ENCODE assay signal across 10 cellular contexts in the genomic region with DNA sequence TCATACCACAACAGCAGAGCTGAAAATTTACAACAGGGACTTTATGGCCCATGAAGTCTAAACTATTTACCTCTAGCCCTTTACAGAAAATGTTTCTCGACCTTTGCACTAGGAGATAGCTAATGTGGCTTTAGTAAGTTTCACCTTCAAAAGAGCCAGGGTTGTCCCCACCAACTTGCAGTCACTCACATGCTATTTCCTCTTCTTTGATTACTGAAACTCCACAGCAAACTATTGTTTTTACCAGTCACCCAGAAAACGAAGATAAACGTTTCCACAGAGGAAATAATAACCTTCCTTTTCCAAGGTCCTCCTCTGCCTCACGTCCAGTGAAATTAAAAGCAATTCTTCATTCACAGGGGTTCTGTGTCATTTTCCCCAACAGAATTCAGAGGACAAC. TPM values are rescaled to one million over a fixed set of nuclear protein-coding genes. Genes with fewer than 3 reads are reported as not detected.
A peak's percentile ranks its signal among the peaks of the same experiment; 100 is the strongest.
DNase-seq lines count a peak whose midpoint lies in the region; ATAC-seq and TF ChIP-seq lines count a peak whose summit lies in the region.
"Had no signal": no experiment of that assay in that cellular context is flagged by ENCODE, and none has a peak within 500 bp of the region (broad histone marks: within the 10 kb centered on the region; RNA-seq: fewer than 3 reads in every experiment).

No MANE protein-coding gene starts in this region.

- TF ChIP-seq EP300 in transverse colon (IDR thresholded peaks at IDR 0.05; ENCODE audit: low read depth): no peak

- H3K9me3 ChIP-seq in cardiac muscle cell (ENCODE audit: low read depth) (no peaks in the 10 kb centered on the region), ascending aorta (no peaks in the 10 kb centered on the region), transverse colon (no peaks in the 10 kb centered on the region)

- H3K27ac ChIP-seq in cardiac muscle cell (peak overlapping the region; percentile 53), ascending aorta (peak overlapping the region; percentile 52 to 58), transverse colon (peak overlapping the region in 3 of 4 donors; percentile 40 to 60 (median 52))

- TF ChIP-seq POLR2A in transverse colon (IDR thresholded peaks at IDR 0.05): no peak

- H3K36me3 ChIP-seq in cardiac muscle cell: no peaks in the 10 kb centered on the region
- no peaks in the 10 kb centered on the region for H3K36me3 ChIP-seq in ascending aorta
- no peaks in the 10 kb centered on the region for H3K36me3 ChIP-seq in transverse colon

- intact Hi-C loops in left ventricle myocardium superior (cut with micrococcal nuclease) (no loop called here), ascending aorta (cut with DNase I) (no loop called here), transverse colon (cut with DNase I; ENCODE audit: low total_unique reads) (no loop called here)

- 8 to 12% methylated on average over 4 of the region's 4 CpGs for WGBS in transverse colon (ENCODE audit: low coverage in 1 of 2), 2 donors

- H3K4me1 ChIP-seq in cardiac muscle cell (ENCODE audit: low read depth) (peaks cover 36% of the 10 kb centered on the region), ascending aorta (peaks cover 2 to 61% of the 10 kb centered on the region in 2 donors), transverse colon (peaks cover 0 to 48% (median 17%) of the 10 kb centered on the region in 4 donors)

- TF ChIP-seq CTCF in cardiac muscle cell (IDR thresholded peaks at IDR 0.05; ENCODE audit: low read depth, low read length): no peak
- TF ChIP-seq CTCF in ascending aorta (IDR thresholded peaks at IDR 0.05): no peak
- no peak for TF ChIP-seq CTCF in transverse colon (IDR thresholded peaks at IDR 0.05)

- H3K4me3 ChIP-seq in cardiac muscle cell (no peak overlapping the region), ascending aorta (no peak overlapping the region), transverse colon (no peak overlapping the region)
- H3K4me3 ChIP-seq: lung had no signal

- in situ Hi-C loops in transverse colon (cut with MboI; ENCODE audit: low pct_ligation_motif_present in 1 of 4, low pct_unique_long_range_greater_than_20kb in 1 of 4, low sequenced_read_pairs in 3 of 4): no loop called here

- ATAC-seq in left ventricle myocardium superior (no peak), HG02938 (IDR thresholded peaks at IDR 0.05; ENCODE audit: unreplicated experiment) (peak; percentile 98)

- H3K27me3 ChIP-seq in cardiac muscle cell (no peaks in the 10 kb centered on the region), ascending aorta (no peaks in the 10 kb centered on the region), transverse colon (no peaks in the 10 kb centered on the region)

- DNase-seq in cardiac muscle cell (ENCODE audit: low read depth in 1 of 2, low spot score in 1 of 2) (no peak), left ventricle myocardium superior (no peak), ascending aorta (ENCODE audit: low spot score in 2 of 2) (no peak), transverse colon (no peak), AML-193 (lab: John Stamatoyannopoulos, UW) (no peak), HPDE6-E6E7 (ENCODE audit: extremely low spot score) (no peak), CD1c-positive myeloid dendritic cell (ENCODE audit: extremely low spot score) (no peak)
- DNase-seq: NCI-H774 had no signal

RNA-seq across cellular contexts. Expression of gene WWTR1, which starts 48.2 kb away (rescaled TPM):
- total RNA-seq in cardiac muscle cell: 55.0 and 69.1 TPM in 2 replicates
- polyA plus RNA-seq in cardiac muscle cell: 54.8 and 80.6 TPM in 2 replicates
- total RNA-seq in left ventricle myocardium superior: 40.0 TPM
- total RNA-seq in ascending aorta: 282 TPM
- 10 to 100 TPM; 40.3 to 80.4 (median 67.6) TPM for total RNA-seq in transverse colon
